Comparison of ENCODE assay signal across 8 cellular contexts in genomic region chr7:131327626-131328386, GRCh38. TPM values are rescaled to one million over a fixed set of nuclear protein-coding genes. Genes with fewer than 3 reads are reported as not detected.
A peak's percentile ranks its signal among the peaks of the same experiment; 100 is the strongest.
DNase-seq lines count a peak whose midpoint lies in the region; ATAC-seq and TF ChIP-seq lines count a peak whose summit lies in the region.

TSS of gene MKLN1 (plus strand) at chr7:131327876. CDS start at chr7:131327900, 24 bp downstream.

- DNase-seq in AG10803 (ENCODE audit: low read depth), result peak; percentile 88
- DNase-seq in NCI-H446 (lab: John Stamatoyannopoulos, UW), result peak; percentile 50 to 83
- DNase-seq in activated CD4-positive, alpha-beta T cell treated with anti-CD3 and anti-CD28 coated beads for 24 hours (ENCODE audit: low read depth in 2 of 2), result peak; percentile 84 to 88
- peak; percentile 96 for DNase-seq in chondrocyte (ENCODE audit: low spot score)
- DNase-seq in kidney tubule cell (ENCODE audit: low spot score), result peak; percentile 89
- DNase-seq in stimulated activated CD4-positive, alpha-beta T cell treated with anti-CD3 and anti-CD28 coated beads, Interleukin-1b, Interleukin-23, amount 100 ng/mL, for 1 hour (ENCODE audit: low read depth in 2 of 2), result peak; percentile 69 to 86

- H3K4me3 ChIP-seq in AG10803 (ENCODE audit: low read length), result peak within 1 kb of the TSS; percentile 91

- ATAC-seq in GM19023 (IDR thresholded peaks at IDR 0.05; ENCODE audit: unreplicated experiment) (peak; percentile 90), HG03196 (IDR thresholded peaks at IDR 0.05; ENCODE audit: unreplicated experiment) (peak; percentile 92)

- H3K36me3 Mint-ChIP-seq in chondrocyte (ENCODE audit: low read depth), result no peaks in the 10 kb centered on the region

- peak within 1 kb of the TSS; percentile 85 for H3K4me3 Mint-ChIP-seq in chondrocyte (ENCODE audit: unreplicated experiment)

- H3K27ac Mint-ChIP-seq in chondrocyte (ENCODE audit: unreplicated experiment), result peak within 1 kb of the TSS; percentile 100

- H3K4me1 Mint-ChIP-seq in chondrocyte (ENCODE audit: low read depth), result peaks cover 38% of the 10 kb centered on the region

- H3K9me3 Mint-ChIP-seq in chondrocyte (ENCODE audit: low read depth), result no peaks in the 10 kb centered on the region

- H3K27me3 Mint-ChIP-seq in chondrocyte (ENCODE audit: low read depth), result no peaks in the 10 kb centered on the region

- TF ChIP-seq CTCF in AG10803 (conservative IDR thresholded peaks at IDR 0.05; ENCODE audit: low read length), result no peak
- TF ChIP-seq CTCF in chondrocyte (IDR thresholded peaks at IDR 0.05), result no peak

RNA-seq across cellular contexts. Expression of gene MKLN1, which starts in this region (rescaled TPM):
- total RNA-seq in chondrocyte, result 33.4 to 43.8 TPM (median 33.8 TPM) in 3 replicates

Comparison
In these comparisons a context has a peak if more than half of its experiments do, and no peak if none do; other contexts are left out.
1. Peak in every context shown above with its lines: DNase-seq, ATAC-seq and H3K4me3 ChIP-seq.